In genomic region chr12:49683604-49684309, GRCh38 we compare ENCODE assay signal across 13 cellular contexts. TPM values are rescaled to one million over a fixed set of nuclear protein-coding genes. Genes with fewer than 3 reads are reported as not detected.
DNase-seq lines count a peak whose midpoint lies in the region; ATAC-seq, FAIRE-seq and TF ChIP-seq lines count a peak whose summit lies in the region.
"Had no signal": no experiment of that assay in that cellular context is flagged by ENCODE, and none has a peak within 500 bp of the region (broad histone marks: within the 10 kb centered on the region; RNA-seq: fewer than 3 reads in every experiment).

No MANE protein-coding gene starts in this region.

- no peaks in the 10 kb centered on the region for H3K36me3 Mint-ChIP-seq in CD4-positive, alpha-beta T cell (ENCODE audit: low read depth)
- no peaks in the 10 kb centered on the region for H3K36me3 Mint-ChIP-seq in WTC11
- H3K36me3 Mint-ChIP-seq in naive thymus-derived CD4-positive, alpha-beta T cell = peaks cover 0 to 7% (median 0%) of the 10 kb centered on the region in 5 donors

- H3K4me3 Mint-ChIP-seq in CD4-positive, alpha-beta T cell = no peak overlapping the region
- H3K4me3 Mint-ChIP-seq in WTC11 = no peak overlapping the region
- peak overlapping the region in 7 of 10 donors; percentile 0 to 37 (median 3) for H3K4me3 Mint-ChIP-seq in naive thymus-derived CD4-positive, alpha-beta T cell

- H3K27me3 ChIP-seq in CD4-positive, alpha-beta T cell (ENCODE audit: control insufficient read depth, insufficient read depth, low read length) = no peaks in the 10 kb centered on the region
- no peaks in the 10 kb centered on the region for H3K27me3 ChIP-seq in naive thymus-derived CD4-positive, alpha-beta T cell (ENCODE audit: control insufficient read depth in 2 of 2, insufficient read depth in 2 of 2, low read length in 2 of 2)
- H3K27me3 ChIP-seq: vagina had no signal

- CTCF ChIA-PET in CD4-positive, alpha-beta T cell (lab: Charles Lee) = interaction anchor here (0.8 to 2.2 kb wide), 4 partner anchors 10 to 39 kb away, joined by 3 to 9 read pairs (median 6); no protein-coding TSS in a partner anchor
- CTCF ChIA-PET in WTC11 (lab: Charles Lee) = interaction anchor here (0.9 to 5.2 kb wide), 5 partner anchors 10 to 58 kb away, joined by 3 to 18 read pairs (median 4); partner anchors contain the start of gene TMBIM6
- CTCF ChIA-PET in naive thymus-derived CD4-positive, alpha-beta T cell (lab: Charles Lee) = interaction anchor here (0.6 to 2.6 kb wide), 4 partner anchors 14 to 49 kb away, joined by 3 to 9 read pairs (median 5); no protein-coding TSS in a partner anchor

- H3K27ac Mint-ChIP-seq in CD4-positive, alpha-beta T cell = peak overlapping the region; percentile 6
- H3K27ac Mint-ChIP-seq in WTC11 = 0 out of 2 replicates have a peak overlapping the region, but pooled peaks have one; percentile 12
- peak overlapping the region in 7 of 9 donors; percentile 25 to 71 (median 56) for H3K27ac Mint-ChIP-seq in naive thymus-derived CD4-positive, alpha-beta T cell

- no peak overlapping the region for H3K4me3 ChIP-seq in naive thymus-derived CD4-positive, alpha-beta T cell (ENCODE audit: low read length)
- H3K4me3 ChIP-seq: vagina had no signal

- no peaks in the 10 kb centered on the region for H3K27me3 Mint-ChIP-seq in CD4-positive, alpha-beta T cell
- no peaks in the 10 kb centered on the region for H3K27me3 Mint-ChIP-seq in WTC11 (ENCODE audit: low read depth)
- H3K27me3 Mint-ChIP-seq in naive thymus-derived CD4-positive, alpha-beta T cell = no peaks in the 10 kb centered on the region

- DNase-seq in CD4-positive, alpha-beta T cell = no peak
- DNase-seq in DMS79 treated with DMSO at 0.1 percent for 48 hours (lab: John Stamatoyannopoulos, UW) (peak; percentile 43), WTC11 (ENCODE audit: low spot score) (no peak), frontal cortex (ENCODE audit: low spot score in 2 of 2) (no peak), head of caudate nucleus (no peak), SIG-M5 (lab: John Stamatoyannopoulos, UW) (no peak)
- no peak for DNase-seq in naive thymus-derived CD4-positive, alpha-beta T cell
- DNase-seq: amniotic stem cell; PC-3; stimulated activated naive CD4-positive, alpha-beta T cell had no signal

- no peaks in the 10 kb centered on the region for H3K36me3 ChIP-seq in naive thymus-derived CD4-positive, alpha-beta T cell (ENCODE audit: control insufficient read depth in 2 of 3, insufficient read depth in 3 of 3, low read length in 3 of 3)
- H3K36me3 ChIP-seq: vagina had no signal

- no peak for FAIRE-seq in frontal cortex (lab: Jason Lieb, UNC)

- no peaks in the 10 kb centered on the region for H3K9me3 Mint-ChIP-seq in CD4-positive, alpha-beta T cell
- no peaks in the 10 kb centered on the region for H3K9me3 Mint-ChIP-seq in WTC11
- no peaks in the 10 kb centered on the region for H3K9me3 Mint-ChIP-seq in naive thymus-derived CD4-positive, alpha-beta T cell

- no peaks in the 10 kb centered on the region for H3K9me3 ChIP-seq in CD4-positive, alpha-beta T cell (ENCODE audit: control insufficient read depth, low read length)
- no peaks in the 10 kb centered on the region for H3K9me3 ChIP-seq in naive thymus-derived CD4-positive, alpha-beta T cell (ENCODE audit: control insufficient read depth in 2 of 3, low read length in 3 of 3)
- H3K9me3 ChIP-seq: vagina had no signal

- peaks cover 60% of the 10 kb centered on the region for H3K4me1 Mint-ChIP-seq in CD4-positive, alpha-beta T cell (ENCODE audit: low read depth)
- H3K4me1 Mint-ChIP-seq in WTC11 = peaks cover 4% of the 10 kb centered on the region; the same call in 1 of the 2 replicates
- H3K4me1 Mint-ChIP-seq in naive thymus-derived CD4-positive, alpha-beta T cell = peaks cover 24 to 75% (median 63%) of the 10 kb centered on the region in 7 donors

- ATAC-seq in CD4-positive, alpha-beta T cell (ENCODE audit: poor library complexity) = peak; percentile 34
- no peak for ATAC-seq in WTC11
- peak; percentile 63 for ATAC-seq in naive thymus-derived CD4-positive, alpha-beta T cell
- ATAC-seq: PC-3 had no signal

- no peaks in the 10 kb centered on the region for H3K4me1 ChIP-seq in naive thymus-derived CD4-positive, alpha-beta T cell (ENCODE audit: control insufficient read depth in 2 of 2, insufficient read depth in 2 of 2, low read length in 2 of 2)

- POLR2A ChIA-PET in CD4-positive, alpha-beta T cell (lab: Charles Lee) = interaction anchor here (1.1 to 1.5 kb wide), 4 partner anchors 9 to 23 kb away, joined by 3 to 6 read pairs (median 4); no protein-coding TSS in a partner anchor
- POLR2A ChIA-PET in WTC11 (lab: Charles Lee) = interaction anchor here (0.6 to 1.5 kb wide), 3 partner anchors 11 to 35 kb away, joined by 3 to 4 read pairs (median 3); no protein-coding TSS in a partner anchor
- POLR2A ChIA-PET in naive thymus-derived CD4-positive, alpha-beta T cell (lab: Charles Lee) = interaction anchor here (0.6 to 1.8 kb wide), 6 partner anchors 11 to 97 kb away, joined by 3 to 7 read pairs (median 4); no protein-coding TSS in a partner anchor

- intact Hi-C loops in CD4-positive, alpha-beta T cell (cut with DNase I, micrococcal nuclease) = no loop called here
- intact Hi-C loops in naive thymus-derived CD4-positive, alpha-beta T cell (cut with micrococcal nuclease) = no loop called here
- intact Hi-C loops in head of caudate nucleus (cut with DNase I) = no loop called here

- H3K27ac ChIP-seq in CD4-positive, alpha-beta T cell (ENCODE audit: low read depth, low read length) = no peak overlapping the region
- no peak overlapping the region for H3K27ac ChIP-seq in naive thymus-derived CD4-positive, alpha-beta T cell (ENCODE audit: low read depth, low read length)
- H3K27ac ChIP-seq: epithelial cell of prostate, vagina, VCaP had no signal

- TF ChIP-seq CTCF in CD4-positive, alpha-beta T cell (IDR thresholded peaks at IDR 0.05) = no peak
- TF ChIP-seq CTCF in WTC11 (IDR thresholded peaks at IDR 0.05) = no peak

TF ChIP-seq in WTC11, 78 proteins besides CTCF, POLR2A, EP300 and RAD21 (continues in another document):
- TF ChIP-seq ATF2 (CRISPR knock-in tag; IDR thresholded peaks at IDR 0.05; ENCODE audit: borderline replicate concordance, low read depth) (no peak), CREM (CRISPR knock-in tag; IDR thresholded peaks at IDR 0.05) (no peak), SOX15 (CRISPR knock-in tag; IDR thresholded peaks at IDR 0.05) (no peak), TEAD4 (CRISPR knock-in tag; IDR thresholded peaks at IDR 0.05) (no peak), OVOL2 (CRISPR knock-in tag; IDR thresholded peaks at IDR 0.05; ENCODE audit: borderline replicate concordance) (no peak), ZNF121 (CRISPR knock-in tag; IDR thresholded peaks at IDR 0.05) (no peak), AFF4 (CRISPR knock-in tag; IDR thresholded peaks at IDR 0.05; ENCODE audit: borderline replicate concordance) (no peak)

RNA-seq across cellular contexts. Expression of gene FMNL3, which starts 23.4 kb away (rescaled TPM):
- total RNA-seq in CD4-positive, alpha-beta T cell = 10 to 100 TPM; 33.3 to 34.8 TPM
- 15.2 to 19.3 TPM (median 15.6 TPM) in 3 replicates for total RNA-seq in WTC11 (2021)
- total RNA-seq in naive thymus-derived CD4-positive, alpha-beta T cell = 10 to 100 TPM; 33.3 to 40.4 (median 39.7) TPM
- 10 to 100 TPM; 10.4 to 12.0 TPM for polyA plus RNA-seq in naive thymus-derived CD4-positive, alpha-beta T cell
- total RNA-seq in frontal cortex = 9.0 TPM

RNA-seq across cellular contexts. Expression of gene TMBIM6, which starts 57.6 kb away (rescaled TPM):
- total RNA-seq in CD4-positive, alpha-beta T cell = 100 to 1,000 TPM; 274 to 279 TPM
- total RNA-seq in WTC11 (2021) (402 to 417 TPM (median 412 TPM) in 3 replicates), frontal cortex (284 TPM)
- 100 to 1,000 TPM; 307 to 432 (median 381) TPM for total RNA-seq in naive thymus-derived CD4-positive, alpha-beta T cell
- polyA plus RNA-seq in naive thymus-derived CD4-positive, alpha-beta T cell = 100 to 1,000 TPM; 835 to 916 TPM

Comparison
In these comparisons a context has a peak if more than half of its experiments do, and no peak if none do; other contexts are left out.
1. H3K27ac Mint-ChIP-seq: peak in every context shown above with its lines; median percentile 56 in naive thymus-derived CD4-positive, alpha-beta T cell; 12 in WTC11; 6 in CD4-positive, alpha-beta T cell.
2. H3K4me3 Mint-ChIP-seq: peak in naive thymus-derived CD4-positive, alpha-beta T cell (7 of 10); none in CD4-positive, alpha-beta T cell (single experiment) and WTC11 (single experiment).